8 cellular contexts compared by ENCODE assay signal in the genomic region with DNA sequence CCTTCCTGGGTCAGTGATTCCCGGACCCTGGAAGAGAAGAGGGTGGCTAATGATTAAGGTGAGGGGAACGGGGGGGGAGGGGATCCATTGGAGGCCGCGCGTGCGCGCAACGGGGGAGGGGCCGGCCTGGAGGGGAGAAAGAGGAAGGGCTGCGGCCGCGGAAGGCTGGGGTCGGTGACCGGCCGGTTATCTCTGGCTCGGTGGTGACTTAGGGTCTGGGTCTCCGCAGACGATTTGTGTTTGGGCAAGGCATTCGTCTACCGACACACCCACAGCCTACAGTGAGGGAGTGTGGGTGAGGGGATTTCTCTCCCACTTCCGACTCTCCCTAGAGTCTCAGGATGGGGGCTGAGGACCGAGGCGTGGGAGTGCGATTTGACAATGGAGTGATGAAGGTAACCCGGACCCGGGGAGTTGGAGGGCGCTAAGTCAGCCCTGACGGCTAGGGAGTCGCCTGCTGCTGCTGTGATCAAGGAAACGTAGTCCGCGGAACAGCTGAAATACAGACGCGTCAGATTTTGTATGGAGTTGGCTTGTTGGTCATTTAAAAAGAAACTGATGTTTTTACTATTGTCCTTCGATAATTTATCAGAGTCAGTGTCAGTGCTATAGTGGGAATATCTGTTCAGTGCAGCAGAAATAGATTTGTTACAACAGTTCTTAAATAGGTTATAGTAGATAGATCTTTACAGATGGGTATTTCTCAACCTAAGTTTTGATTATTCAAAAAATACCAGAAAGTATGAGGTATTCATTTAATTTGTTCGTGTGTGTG. TPM values are rescaled to one million over a fixed set of nuclear protein-coding genes. Genes with fewer than 3 reads are reported as not detected.
DNase-seq lines count a peak whose midpoint lies in the region; ATAC-seq and TF ChIP-seq lines count a peak whose summit lies in the region.

No MANE protein-coding gene starts in this region.

- H3K4me2 ChIP-seq in BLaER1, result peak overlapping the region; percentile 70
- H3K4me2 ChIP-seq in OCI-LY3 (ENCODE audit: low read length), result peak overlapping the region; percentile 73
- H3K4me2 ChIP-seq in fibroblast of lung (ENCODE audit: extremely low read depth, insufficient read depth, low read length), result peak overlapping the region; percentile 93

- H3K79me2 ChIP-seq in OCI-LY3 (ENCODE audit: low read length) (peaks cover 56% of the 10 kb centered on the region), fibroblast of lung (ENCODE audit: control insufficient read depth, insufficient read depth, low read length) (peaks cover 51% of the 10 kb centered on the region)

- intact Hi-C loops in naive thymus-derived CD4-positive, alpha-beta T cell (cut with micrococcal nuclease), result loop anchor here (2.0 to 10.0 kb wide), 7 partner anchors 65 to 1409 kb away; partner anchors contain the start of genes GTF2A2 (in 2 of the 2), ANXA2 (in 1 of the 2), BNIP2 (in 1 of the 2) and MINDY2 (in 1 of the 2)

- H3K27me3 ChIP-seq in BLaER1 (no peaks in the 10 kb centered on the region), OCI-LY3 (ENCODE audit: low read depth, low read length) (no peaks in the 10 kb centered on the region), fibroblast of lung (ENCODE audit: control insufficient read depth, insufficient read depth, low read length) (no peaks in the 10 kb centered on the region)
- H3K27me3 ChIP-seq in naive thymus-derived CD4-positive, alpha-beta T cell (ENCODE audit: control insufficient read depth in 2 of 2, insufficient read depth in 2 of 2, low read length in 2 of 2), result no peaks in the 10 kb centered on the region

- peaks cover 33 to 56% (median 53%) of the 10 kb centered on the region in 7 donors for H3K4me1 Mint-ChIP-seq in naive thymus-derived CD4-positive, alpha-beta T cell

- H3K36me3 ChIP-seq in BLaER1 (peaks cover 28% of the 10 kb centered on the region), OCI-LY3 (replicated peaks; ENCODE audit: low read depth, low read length) (peaks cover 17% of the 10 kb centered on the region), fibroblast of lung (ENCODE audit: control insufficient read depth, insufficient read depth, low read length) (no peaks in the 10 kb centered on the region)
- peaks cover 0 to 14% (median 5%) of the 10 kb centered on the region in 3 experiments for H3K36me3 ChIP-seq in naive thymus-derived CD4-positive, alpha-beta T cell (ENCODE audit: control insufficient read depth in 2 of 3, insufficient read depth in 3 of 3, low read length in 3 of 3)

- DNase-seq in activated T-helper 1 cell treated with Interleukin-2 at 50 U/mL for 16 hours (ENCODE audit: low read depth) (peak; percentile 43), fibroblast of lung (ENCODE audit: low read depth in 2 of 2) (peak; percentile 31 to 48)
- peak in 6 of 9 donors; percentile 19 to 71 (median 38) for DNase-seq in naive thymus-derived CD4-positive, alpha-beta T cell
- peak; percentile 43 to 58 (median 47) for DNase-seq in stimulated activated naive CD4-positive, alpha-beta T cell (lab: John Stamatoyannopoulos, UW)

- H3K4me3 Mint-ChIP-seq in naive thymus-derived CD4-positive, alpha-beta T cell, result peak overlapping the region; percentile 89 to 100 (median 96)

- H3K9ac ChIP-seq in BLaER1 (peak overlapping the region; percentile 95), OCI-LY3 (ENCODE audit: low read length) (peak overlapping the region; percentile 85), fibroblast of lung (ENCODE audit: insufficient read depth, low read length) (peak overlapping the region; percentile 79)

- TF ChIP-seq CTCF in OCI-LY3 (IDR thresholded peaks at IDR 0.05; ENCODE audit: low read depth, low read length) (no peak), fibroblast of lung (conservative IDR thresholded peaks at IDR 0.05 in 1 of 2, IDR thresholded peaks at IDR 0.05 in 1 of 2; ENCODE audit: low read depth in 1 of 2, low read length in 2 of 2) (no peak)

- H3K27me3 Mint-ChIP-seq in naive thymus-derived CD4-positive, alpha-beta T cell, result peaks cover 0 to 13% (median 0%) of the 10 kb centered on the region in 5 donors

- CTCF ChIA-PET in naive thymus-derived CD4-positive, alpha-beta T cell (lab: Charles Lee), result interaction anchor here (1.2 kb wide), 1 partner anchor 8 kb away, joined by 4 read pairs; no protein-coding TSS in a partner anchor

- H3K4me3 ChIP-seq in BLaER1 (peak overlapping the region; percentile 92), OCI-LY3 (ENCODE audit: low read length) (peak overlapping the region; percentile 83), fibroblast of lung (replicated peaks in 1 of 4; ENCODE audit: control extremely low read depth in 1 of 4, insufficient read depth in 1 of 4, low read depth in 3 of 4, low read length in 4 of 4) (peak overlapping the region; percentile 95 to 99 (median 97))
- peak overlapping the region; percentile 83 for H3K4me3 ChIP-seq in naive thymus-derived CD4-positive, alpha-beta T cell (ENCODE audit: low read length)

- H3K9me3 ChIP-seq in BLaER1, result no peaks in the 10 kb centered on the region
- no peaks in the 10 kb centered on the region for H3K9me3 ChIP-seq in OCI-LY3 (ENCODE audit: insufficient read depth, low read length)
- H3K9me3 ChIP-seq in fibroblast of lung (ENCODE audit: control insufficient read depth, insufficient read depth, low read depth, low read length), result no peaks in the 10 kb centered on the region
- no peaks in the 10 kb centered on the region for H3K9me3 ChIP-seq in naive thymus-derived CD4-positive, alpha-beta T cell (ENCODE audit: control insufficient read depth in 2 of 3, low read length in 3 of 3)

- H3K4me1 ChIP-seq in BLaER1 (peaks cover 25% of the 10 kb centered on the region), OCI-LY3 (ENCODE audit: low read length) (peaks cover 13% of the 10 kb centered on the region), fibroblast of lung (ENCODE audit: control insufficient read depth, extremely low read depth, insufficient read depth, low read length) (no peaks in the 10 kb centered on the region)
- peaks cover 17 to 25% of the 10 kb centered on the region in 2 donors for H3K4me1 ChIP-seq in naive thymus-derived CD4-positive, alpha-beta T cell (ENCODE audit: control insufficient read depth in 2 of 2, insufficient read depth in 2 of 2, low read length in 2 of 2)

- H4K20me1 ChIP-seq in BLaER1 (peaks cover 53% of the 10 kb centered on the region), OCI-LY3 (ENCODE audit: insufficient read depth, low read length) (peaks cover 40% of the 10 kb centered on the region), fibroblast of lung (ENCODE audit: control insufficient read depth, extremely low read depth, insufficient read depth, low read length) (no peaks in the 10 kb centered on the region)

- H2AFZ ChIP-seq in OCI-LY3 (ENCODE audit: low read depth, low read length), result peak overlapping the region; percentile 73; the same call in 1 of the 2 replicates
- peak overlapping the region; percentile 98 for H2AFZ ChIP-seq in fibroblast of lung (ENCODE audit: low read length)

- H3K9me3 Mint-ChIP-seq in naive thymus-derived CD4-positive, alpha-beta T cell, result no peaks in the 10 kb centered on the region

- peak overlapping the region; percentile 87 to 96 (median 94) for H3K27ac Mint-ChIP-seq in naive thymus-derived CD4-positive, alpha-beta T cell

- ATAC-seq in GM19043 (IDR thresholded peaks at IDR 0.05; ENCODE audit: low read depth, unreplicated experiment) (peak; percentile 27), HG03378 (IDR thresholded peaks at IDR 0.05; ENCODE audit: unreplicated experiment) (peak; percentile 39)
- ATAC-seq in naive thymus-derived CD4-positive, alpha-beta T cell, result peak; percentile 58

- POLR2A ChIA-PET in naive thymus-derived CD4-positive, alpha-beta T cell (lab: Charles Lee), result interaction anchor here (0.9 to 1.8 kb wide), 4 partner anchors 19 to 541 kb away, joined by 3 to 5 read pairs (median 4); no protein-coding TSS in a partner anchor

- H3K27ac ChIP-seq in BLaER1, result peak overlapping the region; percentile 86
- peak overlapping the region; percentile 72 for H3K27ac ChIP-seq in OCI-LY3 (ENCODE audit: low read length)
- H3K27ac ChIP-seq in fibroblast of lung (ENCODE audit: insufficient read depth, low read length), result peak overlapping the region; percentile 91
- peak overlapping the region; percentile 91 for H3K27ac ChIP-seq in naive thymus-derived CD4-positive, alpha-beta T cell (ENCODE audit: low read depth, low read length)

- peaks cover 3 to 14% (median 13%) of the 10 kb centered on the region in 5 donors for H3K36me3 Mint-ChIP-seq in naive thymus-derived CD4-positive, alpha-beta T cell

RNA-seq across cellular contexts. Expression of gene RNF111, which starts 0.7 kb away (rescaled TPM):
- total RNA-seq in fibroblast of lung, result 12.6 and 19.3 TPM in 2 replicates
- 19.2 and 20.9 TPM in 2 replicates for polyA plus RNA-seq in fibroblast of lung
- polyA plus RNA-seq in fibroblast of lung (2012), result 16.2 and 17.0 TPM in 2 replicates
- 26.2 and 41.4 TPM in 2 replicates for polyA minus RNA-seq in fibroblast of lung (ENCODE audit: low replicate concordance)
- total RNA-seq in naive thymus-derived CD4-positive, alpha-beta T cell, result 10 to 100 TPM; 50.8 to 61.1 (median 57.9) TPM
- polyA plus RNA-seq in naive thymus-derived CD4-positive, alpha-beta T cell, result 10 to 100 TPM; 16.1 to 16.7 TPM

RNA-seq across cellular contexts. Expression of gene SLTM, which starts 54.7 kb away (rescaled TPM):
- 57.0 and 67.2 TPM in 2 replicates for total RNA-seq in fibroblast of lung
- polyA plus RNA-seq in fibroblast of lung, result 19.3 and 27.2 TPM in 2 replicates
- polyA plus RNA-seq in fibroblast of lung (2012), result 42.8 and 44.9 TPM in 2 replicates
- 1.5 and 12.5 TPM in 2 replicates for polyA minus RNA-seq in fibroblast of lung (ENCODE audit: low replicate concordance)
- 100 to 1,000 TPM; 118 to 166 (median 159) TPM for total RNA-seq in naive thymus-derived CD4-positive, alpha-beta T cell
- 10 to 100 TPM; 56.3 to 65.6 TPM for polyA plus RNA-seq in naive thymus-derived CD4-positive, alpha-beta T cell

Comparison
In these comparisons a context has a peak if more than half of its experiments do, and no peak if none do; other contexts are left out.
1. Peak in every context shown above with its lines: DNase-seq, ATAC-seq, H3K4me3 ChIP-seq and H3K27ac ChIP-seq.